ENCODE assay signal across 1 cellular context in genomic region chr3:65230251-65231140, GRCh38.
TF ChIP-seq lines count a peak whose summit lies in the region.

No MANE protein-coding gene starts in this region.

TF ChIP-seq in K562, 482 proteins besides CTCF, POLR2A, EP300 and RAD21 (continued from another document):
- TF ChIP-seq, protein P1, sequence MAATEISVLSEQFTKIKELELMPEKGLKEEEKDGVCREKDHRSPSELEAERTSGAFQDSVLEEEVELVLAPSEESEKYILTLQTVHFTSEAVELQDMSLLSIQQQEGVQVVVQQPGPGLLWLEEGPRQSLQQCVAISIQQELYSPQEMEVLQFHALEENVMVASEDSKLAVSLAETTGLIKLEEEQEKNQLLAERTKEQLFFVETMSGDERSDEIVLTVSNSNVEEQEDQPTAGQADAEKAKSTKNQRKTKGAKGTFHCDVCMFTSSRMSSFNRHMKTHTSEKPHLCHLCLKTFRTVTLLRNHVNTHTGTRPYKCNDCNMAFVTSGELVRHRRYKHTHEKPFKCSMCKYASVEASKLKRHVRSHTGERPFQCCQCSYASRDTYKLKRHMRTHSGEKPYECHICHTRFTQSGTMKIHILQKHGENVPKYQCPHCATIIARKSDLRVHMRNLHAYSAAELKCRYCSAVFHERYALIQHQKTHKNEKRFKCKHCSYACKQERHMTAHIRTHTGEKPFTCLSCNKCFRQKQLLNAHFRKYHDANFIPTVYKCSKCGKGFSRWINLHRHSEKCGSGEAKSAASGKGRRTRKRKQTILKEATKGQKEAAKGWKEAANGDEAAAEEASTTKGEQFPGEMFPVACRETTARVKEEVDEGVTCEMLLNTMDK (IDR thresholded peaks at IDR 0.05; ENCODE audit: borderline replicate concordance, insufficient read depth, low read depth, low read length, poor library complexity, severe bottlenecking), result no peak
- TF ChIP-seq HMGN3 (IDR thresholded peaks at IDR 0.05; ENCODE audit: borderline replicate concordance, extremely low read depth, insufficient read length, low read depth, low read length) (no peak), ATF3 (IDR thresholded peaks at IDR 0.05) (peak; percentile 34; the same call in 1 of the 2 replicates), ATF3 (CRISPR knock-in tag; conservative IDR thresholded peaks at IDR 0.05) (no peak), MEIS2 (IDR thresholded peaks at IDR 0.05; ENCODE audit: partially characterized antibody) (peak; percentile 47), FOSL1 (tag; conservative IDR thresholded peaks at IDR 0.05) (peak; percentile 43; the same call in 1 of the 2 replicates)
